Comparison of ENCODE assay signal across 8 cellular contexts in genomic region chr19:35744688-35745327, GRCh38. TPM values are rescaled to one million over a fixed set of nuclear protein-coding genes. Genes with fewer than 3 reads are reported as not detected.
DNase-seq lines count a peak whose midpoint lies in the region; ATAC-seq and TF ChIP-seq lines count a peak whose summit lies in the region.

No MANE protein-coding gene starts in this region.

- H3K9ac ChIP-seq in SU-DHL-6 (ENCODE audit: low read length) (peak overlapping the region; percentile 75), parathyroid adenoma (peak overlapping the region; percentile 56)

- H3K27ac ChIP-seq in SU-DHL-6 (ENCODE audit: low read depth, low read length): peak overlapping the region; percentile 86
- H3K27ac ChIP-seq in parathyroid adenoma: peak overlapping the region; percentile 99
- peak overlapping the region; percentile 98 to 99 for H3K27ac ChIP-seq in tibial artery

- H3K4me2 ChIP-seq in SU-DHL-6 (ENCODE audit: low read depth, low read length, poor library complexity, severe bottlenecking): peak overlapping the region; percentile 75
- peak overlapping the region; percentile 86 for H3K4me2 ChIP-seq in parathyroid adenoma (ENCODE audit: low read length)

- H3K79me2 ChIP-seq in SU-DHL-6 (ENCODE audit: insufficient read depth, low read length) (peaks cover 11% of the 10 kb centered on the region), parathyroid adenoma (no peaks in the 10 kb centered on the region)

- H3K4me1 ChIP-seq in parathyroid adenoma (peaks cover 8% of the 10 kb centered on the region), tibial artery (peaks cover 0 to 56% (median 41%) of the 10 kb centered on the region in 4 donors)

- peak overlapping the region; percentile 49 for H2AFZ ChIP-seq in SU-DHL-6 (ENCODE audit: low read depth, low read length, severe bottlenecking)
- H2AFZ ChIP-seq in parathyroid adenoma: peak overlapping the region; percentile 87

- H3K9me3 ChIP-seq in SU-DHL-6 (ENCODE audit: insufficient read depth, low read length): no peaks in the 10 kb centered on the region
- no peaks in the 10 kb centered on the region for H3K9me3 ChIP-seq in parathyroid adenoma (ENCODE audit: control insufficient read depth, low read length)
- H3K9me3 ChIP-seq in tibial artery: no peaks in the 10 kb centered on the region

- H3F3A ChIP-seq in SU-DHL-6 (ENCODE audit: insufficient read depth): peaks cover 14% of the 10 kb centered on the region

- H3K36me3 ChIP-seq in SU-DHL-6 (ENCODE audit: low read length) (no peaks in the 10 kb centered on the region), parathyroid adenoma (ENCODE audit: control insufficient read depth, insufficient read depth, low read length) (no peaks in the 10 kb centered on the region), tibial artery (peaks cover 0 to 7% (median 0%) of the 10 kb centered on the region in 3 donors)

- ATAC-seq in Right ventricle myocardium inferior: peak; percentile 73

- H3K27me3 ChIP-seq in SU-DHL-6 (ENCODE audit: low read length) (no peaks in the 10 kb centered on the region), parathyroid adenoma (ENCODE audit: control insufficient read depth, insufficient read depth, low read length) (no peaks in the 10 kb centered on the region), tibial artery (no peaks in the 10 kb centered on the region)

- TF ChIP-seq CTCF in SU-DHL-6 (IDR thresholded peaks at IDR 0.05; ENCODE audit: insufficient read depth, low read length, poor library complexity, severe bottlenecking) (no peak), parathyroid adenoma (IDR thresholded peaks at IDR 0.05) (peak; percentile 30), tibial artery (IDR thresholded peaks at IDR 0.05) (peak; percentile 43)

- DNase-seq in DMS53 treated with DMSO at 0.1 percent for 48 hours (lab: John Stamatoyannopoulos, UW; ENCODE audit: unreplicated experiment): peak; percentile 97
- peak; percentile 96 for DNase-seq in HCEC 1CT
- DNase-seq in NCI-H1417 treated with DMSO at 0.1 percent for 48 hours (lab: John Stamatoyannopoulos, UW): peak; percentile 76
- peak; percentile 82 for DNase-seq in activated naive CD8-positive, alpha-beta T cell treated with anti-CD3 and anti-CD28 coated beads, Interleukin-2, amount 50 U/mL, for 16 hours (ENCODE audit: low read depth, low spot score)
- DNase-seq in Right ventricle myocardium inferior (ENCODE audit: missing footprints): peak; percentile 96
- peak; percentile 96 to 98 for DNase-seq in tibial artery

- intact Hi-C loops in Right ventricle myocardium inferior (cut with DNase I): loop anchor here (1.0 to 10.0 kb wide), 4 partner anchors 28 to 370 kb away; partner anchors contain the start of genes COX6B1, OVOL3, POLR2I and TBCB
- intact Hi-C loops in tibial artery (cut with DNase I; ENCODE audit: low total_unique reads): no loop called here

- peak overlapping the region; percentile 76 for H3K4me3 ChIP-seq in SU-DHL-6 (ENCODE audit: insufficient read depth, low read length, poor library complexity, severe bottlenecking)
- H3K4me3 ChIP-seq in parathyroid adenoma (ENCODE audit: low read depth, low read length): peak overlapping the region; percentile 99
- H3K4me3 ChIP-seq in tibial artery: peak overlapping the region; percentile 80 to 96

- H3K9me2 ChIP-seq in SU-DHL-6 (replicated peaks; ENCODE audit: insufficient read depth, low read length): no peaks in the 10 kb centered on the region

- H4K20me1 ChIP-seq in SU-DHL-6 (ENCODE audit: low read depth, low read length): no peaks in the 10 kb centered on the region

RNA-seq across cellular contexts. Expression of gene U2AF1L4, which starts 0.4 kb away (rescaled TPM):
- total RNA-seq in Right ventricle myocardium inferior: 19.5 TPM

RNA-seq across cellular contexts. Expression of gene PSENEN, which starts 0.6 kb away (rescaled TPM):
- total RNA-seq in Right ventricle myocardium inferior: 44.7 TPM

RNA-seq across cellular contexts. Expression of gene IGFLR1, which starts 2.6 kb away (rescaled TPM):
- total RNA-seq in Right ventricle myocardium inferior: 5.1 TPM

RNA-seq across cellular contexts. Expression of gene LIN37, which starts 3.6 kb away (rescaled TPM):
- 8.2 TPM for total RNA-seq in Right ventricle myocardium inferior

RNA-seq across cellular contexts. Expression of gene HSPB6, which starts 12.0 kb away (rescaled TPM):
- total RNA-seq in Right ventricle myocardium inferior: 662 TPM

Comparison
In these comparisons a context has a peak if more than half of its experiments do, and no peak if none do; other contexts are left out.
1. Peak in every context shown above with its lines: DNase-seq, ATAC-seq, H3K4me3 ChIP-seq and H3K27ac ChIP-seq.